Comparison of ENCODE assay signal across 8 cellular contexts in the genomic region with DNA sequence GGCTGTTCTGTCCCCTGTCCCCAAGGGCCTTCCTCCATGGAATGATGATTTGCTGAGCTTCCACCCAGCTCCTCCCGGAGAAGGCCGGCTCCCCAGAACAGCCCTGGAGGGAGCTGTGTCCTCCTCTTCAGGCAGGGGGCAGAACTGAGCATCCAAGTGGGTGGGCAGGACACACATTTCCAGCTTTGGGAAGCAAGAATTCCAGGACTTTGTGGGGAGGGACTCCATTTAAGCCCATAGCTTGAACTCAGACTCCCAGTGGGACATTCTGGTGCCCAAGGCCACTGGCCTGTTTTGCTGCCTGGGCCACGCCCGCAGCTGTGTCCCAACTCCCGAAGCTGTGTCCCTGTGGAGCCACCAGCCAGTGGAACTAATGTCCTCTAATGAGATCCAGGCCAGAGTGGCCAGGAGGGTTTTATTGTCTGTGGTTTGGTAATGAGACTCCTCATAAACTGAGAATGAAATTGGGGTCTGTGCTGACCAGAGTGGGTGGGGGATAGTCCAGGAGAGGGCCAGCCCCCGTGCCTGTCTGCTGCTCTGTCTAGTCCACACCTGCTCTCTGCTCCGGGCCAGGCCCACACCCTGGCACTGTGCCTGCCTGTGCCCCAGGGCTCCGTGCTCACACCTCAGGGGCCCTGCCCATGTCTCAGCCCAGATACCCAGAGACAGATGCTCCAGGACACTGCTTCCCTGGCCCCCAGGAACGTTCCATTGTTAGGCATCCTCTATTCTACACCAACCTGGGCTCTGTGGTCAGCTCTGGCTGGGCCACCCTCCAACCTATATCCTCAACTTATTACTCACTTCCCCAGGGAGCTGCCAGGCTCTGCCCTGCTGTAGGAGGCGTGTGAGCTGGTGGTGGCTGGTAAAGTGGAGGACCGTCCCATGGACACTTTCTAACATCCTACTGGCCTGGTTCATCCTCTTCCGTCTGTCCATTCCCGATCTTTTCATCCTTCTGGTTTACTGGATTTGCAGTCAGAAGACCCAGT. TPM values are rescaled to one million over a fixed set of nuclear protein-coding genes. Genes with fewer than 3 reads are reported as not detected.
DNase-seq lines count a peak whose midpoint lies in the region; TF ChIP-seq lines count a peak whose summit lies in the region.

No MANE protein-coding gene starts in this region.

- H2BK5ac ChIP-seq in H9 (ENCODE audit: insufficient read length, low read length) = no peak overlapping the region

- H3K4me1 ChIP-seq in H9 (ENCODE audit: insufficient read depth, low read length) (peaks cover 22% of the 10 kb centered on the region; the same call in 1 of the 2 replicates), adrenal gland (replicated peaks in 1 of 2) (no peaks in the 10 kb centered on the region), thyroid gland (peaks cover 0 to under 1% of the 10 kb centered on the region in 2 donors)

- H3K27ac ChIP-seq in H9 (ENCODE audit: insufficient read length, low read depth, low read length) (no peak overlapping the region), adrenal gland (no peak overlapping the region), thyroid gland (no peak overlapping the region)

- peaks cover 16% of the 10 kb centered on the region for H3K79me1 ChIP-seq in H9 (ENCODE audit: insufficient read depth, low read depth, low read length, poor library complexity, severe bottlenecking)

- no peaks in the 10 kb centered on the region for H3K23me2 ChIP-seq in H9 (ENCODE audit: insufficient read length, low read depth, low read length, poor library complexity, severe bottlenecking)

- TF ChIP-seq CTCF in H9 (conservative IDR thresholded peaks at IDR 0.05) (peak; percentile 75), adrenal gland (IDR thresholded peaks at IDR 0.05) (peak in 4 of 6 experiments; percentile 35 to 48 (median 43)), thyroid gland (IDR thresholded peaks at IDR 0.05) (peak in 2 of 6 experiments; percentile 9 to 30)

- no peak overlapping the region for H3K4me3 ChIP-seq in adrenal gland
- H3K4me3 ChIP-seq in thyroid gland (replicated peaks in 1 of 3) = no peak overlapping the region

- H3K18ac ChIP-seq in H9 (ENCODE audit: insufficient read length, low read depth, low read length) = no peak overlapping the region

- no peak overlapping the region for H3K56ac ChIP-seq in H9 (ENCODE audit: insufficient read length, low read depth, low read length)

- H3K9me3 Mint-ChIP-seq in H9 = no peaks in the 10 kb centered on the region

- no peak overlapping the region for H3T11ph ChIP-seq in H9 (ENCODE audit: low read length)

- no peak overlapping the region for H3K9ac ChIP-seq in H9 (ENCODE audit: extremely low read depth, insufficient read length, low read length)

- peaks cover 7 to 37% (median 29%) of the 10 kb centered on the region in 3 experiments; a peak in 6 of 7 replicates for H3K36me3 Mint-ChIP-seq in H9 (ENCODE audit: insufficient read depth in 1 of 3, low read depth in 3 of 3)

- no peak for TF ChIP-seq POLR2A in adrenal gland (IDR thresholded peaks at IDR 0.05)
- TF ChIP-seq POLR2A in thyroid gland (IDR thresholded peaks at IDR 0.05) = no peak

- no peak overlapping the region for H2AFZ ChIP-seq in H9 (ENCODE audit: low read length)

- no peak overlapping the region for H2BK20ac ChIP-seq in H9 (ENCODE audit: low read depth, low read length, poor library complexity, severe bottlenecking)

- H3K4me1 Mint-ChIP-seq in H9 = peaks cover 78 to 79% of the 10 kb centered on the region in 2 experiments

- DNase-seq in AG08395 (ENCODE audit: low spot score) (peak; percentile 62), H9 (peak; percentile 74), adrenal gland (peak in 1 of 7 donors; percentile 48), kidney tubule cell (ENCODE audit: low spot score) (peak; percentile 33), NCI-H1436 treated with DMSO at 0.1 percent for 48 hours (lab: John Stamatoyannopoulos, UW) (no peak), UCSD-AML1 (lab: John Stamatoyannopoulos, UW; ENCODE audit: unreplicated experiment) (no peak), GF-D8 (lab: John Stamatoyannopoulos, UW) (no peak), thyroid gland (no peak)

- H3K27ac Mint-ChIP-seq in H9 = peak overlapping the region in 1 of 3 experiments; percentile 21; a peak in 1 of 7 replicates

- H3K4me2 ChIP-seq in H9 (ENCODE audit: insufficient read depth, insufficient read length, low read length) = no peak overlapping the region

- no peaks in the 10 kb centered on the region for H3K9me3 ChIP-seq in H9 (ENCODE audit: control insufficient read depth, low read depth, low read length)
- H3K9me3 ChIP-seq in adrenal gland (replicated peaks in 1 of 3) = no peaks in the 10 kb centered on the region
- no peaks in the 10 kb centered on the region for H3K9me3 ChIP-seq in thyroid gland

- no peaks in the 10 kb centered on the region for H3K27me3 Mint-ChIP-seq in H9 (ENCODE audit: low read depth)

- H4K91ac ChIP-seq in H9 (ENCODE audit: insufficient read length, low read depth, low read length) = no peak overlapping the region

- no peak overlapping the region for H3K4ac ChIP-seq in H9 (ENCODE audit: low read depth, low read length)

- no peak overlapping the region for H3K4me3 Mint-ChIP-seq in H9

- H3K36me3 ChIP-seq in adrenal gland (replicated peaks in 1 of 2) (no peaks in the 10 kb centered on the region), thyroid gland (no peaks in the 10 kb centered on the region)

- no peak overlapping the region for H2BK120ac ChIP-seq in H9 (ENCODE audit: low read depth, low read length, poor library complexity, severe bottlenecking)

- H2AK5ac ChIP-seq in H9 (ENCODE audit: insufficient read length, low read length) = no peak overlapping the region

- no peak overlapping the region for H2BK12ac ChIP-seq in H9 (ENCODE audit: insufficient read length, low read depth, low read length)

- H4K8ac ChIP-seq in H9 (replicated peaks; ENCODE audit: insufficient read length, low read depth, low read length) = no peak overlapping the region

- no CpG with 5 or more reads among the region's 13 CpGs for WGBS in H9 (ENCODE audit: extremely low coverage, insufficient read length, low lambda C conversion rate)
- 67 to 73% (median 70%) methylated on average over 9 to 13 of the region's 13 CpGs for WGBS in adrenal gland, 4 donors
- WGBS in thyroid gland, 2 donors = 73 to 75% methylated on average over 10 to 13 of the region's 13 CpGs

- H3K14ac ChIP-seq in H9 (ENCODE audit: insufficient read depth, low read length) = no peak overlapping the region

- H3K79me2 ChIP-seq in H9 (ENCODE audit: insufficient read depth, low read length) = peaks cover 64% of the 10 kb centered on the region; the same call in 1 of the 2 replicates

- H3K23ac ChIP-seq in H9 (ENCODE audit: insufficient read length, low read depth, low read length) = no peak overlapping the region

- H2BK15ac ChIP-seq in H9 (ENCODE audit: low read depth, low read length) = no peak overlapping the region

- peaks cover 4% of the 10 kb centered on the region for H4K20me1 ChIP-seq in H9 (ENCODE audit: control insufficient read depth, insufficient read depth, insufficient read length)

- H3K27me3 ChIP-seq in H9 (ENCODE audit: insufficient read depth, low read length) (no peaks in the 10 kb centered on the region), adrenal gland (no peaks in the 10 kb centered on the region), thyroid gland (no peaks in the 10 kb centered on the region)

- intact Hi-C loops in adrenal gland (cut with DNase I) (loop anchor here in 1 of 2 donors (10.0 kb wide), 1 partner anchor 237 kb away; no protein-coding TSS in a partner anchor), thyroid gland (cut with DNase I) (no loop called here)

- H4K5ac ChIP-seq in H9 (ENCODE audit: insufficient read length, low read depth, low read length) = no peak overlapping the region

RNA-seq across cellular contexts. Expression of a gene that starts 7.6 kb away (rescaled TPM):
- total RNA-seq in H9 (2021) (113 and 121 TPM in 2 replicates), adrenal gland (10 to 100 TPM in 1 of 8 donors, 1 to 10 TPM in 7; 1.6 to 19.6 (median 5.6) TPM), thyroid gland (1 to 10 TPM in 3 of 4 donors, under 1 TPM in 1; 0.94 to 5.3 (median 2.3) TPM)
- polyA plus RNA-seq in adrenal gland = 1 to 10 TPM; 2.6 to 6.9 (median 5.6) TPM

Comparison
In these comparisons a context has a peak if more than half of its experiments do, and no peak if none do; other contexts are left out.
1. DNase-seq: peak in AG08395 (single experiment), H9 (single experiment) and kidney tubule cell (single experiment); none in NCI-H1436 treated with DMSO at 0.1 percent for 48 hours (single experiment), UCSD-AML1 (single experiment), GF-D8 (single experiment) and thyroid gland (0 of 2).